Comparison of ENCODE assay signal across 7 cellular contexts in genomic region chr1:153611024-153611352, GRCh38. TPM values are rescaled to one million over a fixed set of nuclear protein-coding genes. Genes with fewer than 3 reads are reported as not detected.
DNase-seq lines count a peak whose midpoint lies in the region; ATAC-seq and TF ChIP-seq lines count a peak whose summit lies in the region.
"Had no signal": no experiment of that assay in that cellular context is flagged by ENCODE, and none has a peak within 500 bp of the region (broad histone marks: within the 10 kb centered on the region; RNA-seq: fewer than 3 reads in every experiment).

No MANE protein-coding gene starts in this region.

- no peaks in the 10 kb centered on the region for H3K9me2 ChIP-seq in HCT116 (ENCODE audit: insufficient read depth)

- no peak for TF ChIP-seq POLR2A in HCT116 (IDR thresholded peaks at IDR 0.05; ENCODE audit: borderline replicate concordance, extremely low read depth, insufficient read depth, insufficient read length)

- H3K27me3 ChIP-seq in HCT116 (ENCODE audit: insufficient read depth, low read length) (no peaks in the 10 kb centered on the region), rectal smooth muscle tissue (ENCODE audit: control insufficient read depth, insufficient read depth, low read length) (no peaks in the 10 kb centered on the region)

- peak overlapping the region; percentile 72 for H3K27ac ChIP-seq in HCT116 (ENCODE audit: low read depth, low read length)
- H3K27ac ChIP-seq in coronary artery = peak overlapping the region; percentile 80 to 97
- H3K27ac ChIP-seq in rectal smooth muscle tissue (ENCODE audit: low read depth, low read length) = no peak overlapping the region

- CTCF ChIA-PET in HCT116 (lab: Charles Lee) = interaction anchor here (1.1 to 1.3 kb wide), 4 partner anchors 17 to 100 kb away, joined by 4 to 8 read pairs (median 4); partner anchors contain the start of genes CHTOP and S100A13

- H3K36me3 ChIP-seq in HCT116 (ENCODE audit: control insufficient read depth in 1 of 2, insufficient read depth in 2 of 2, low read length in 2 of 2) = peaks cover 3 to 17% of the 10 kb centered on the region in 2 experiments; a peak in 3 of 4 replicates
- peaks cover 4% of the 10 kb centered on the region for H3K36me3 ChIP-seq in rectal smooth muscle tissue (ENCODE audit: control insufficient read depth, insufficient read depth, low read length)

- intact Hi-C loops in HCT116 (cut with micrococcal nuclease) = loop anchor here (5.0 kb wide), 1 partner anchor 79 kb away; no protein-coding TSS in a partner anchor

- H2AFZ ChIP-seq in HCT116 (ENCODE audit: low read depth, low read length, poor library complexity, severe bottlenecking) = no peak overlapping the region

- no peak for DNase-seq in HCT116 (ENCODE audit: low read depth, low spot score)
- DNase-seq in coronary artery (ENCODE audit: low spot score) = no peak
- no peak for DNase-seq in activated effector memory CD4-positive, alpha-beta T cell treated with Interleukin-2 at 50 U/mL for 16 hours

- peaks cover 78% of the 10 kb centered on the region for H3K79me2 ChIP-seq in HCT116 (ENCODE audit: insufficient read depth, low read length)

- no peaks in the 10 kb centered on the region for H3K9me3 ChIP-seq in HCT116 (ENCODE audit: control insufficient read depth in 1 of 2, insufficient read depth in 1 of 2, low read depth in 1 of 2, low read length in 2 of 2)

- peak overlapping the region; percentile 93 for H3K9ac ChIP-seq in HCT116 (ENCODE audit: low read length)
- H3K9ac ChIP-seq in rectal smooth muscle tissue (ENCODE audit: low read length) = no peak overlapping the region

- H3K4me3 ChIP-seq in HCT116 (replicated peaks in 1 of 2; ENCODE audit: low read depth in 1 of 2, low read length in 2 of 2) = peak overlapping the region; percentile 88 to 92
- peak overlapping the region; percentile 86 for H3K4me3 ChIP-seq in coronary artery
- H3K4me3 ChIP-seq in rectal smooth muscle tissue (ENCODE audit: low read length) = peak overlapping the region; percentile 87

- RAD21 ChIA-PET in HCT116 (lab: Charles Lee; ENCODE audit: low non-redundant PET in 1 of 2, low total read pairs in 2 of 2, uncharacterized antibody in 2 of 2, unreplicated experiment in 2 of 2) = interaction anchor here in 1 of 2 experiments (0.7 kb wide), 1 partner anchor 95 kb away, joined by 3 read pairs; no protein-coding TSS in a partner anchor

- no peak for TF ChIP-seq CTCF in HCT116 (IDR thresholded peaks at IDR 0.05 in 2 of 3, conservative IDR thresholded peaks at IDR 0.05 in 1 of 3; ENCODE audit: borderline replicate concordance in 1 of 3, insufficient read depth in 1 of 3, low read depth in 2 of 3, low read length in 2 of 3)
- no peak for TF ChIP-seq CTCF in coronary artery (IDR thresholded peaks at IDR 0.05)

- H4K20me1 ChIP-seq in HCT116 (ENCODE audit: insufficient read depth) = no peaks in the 10 kb centered on the region

- TF ChIP-seq RAD21 in HCT116 (IDR thresholded peaks at IDR 0.05; ENCODE audit: low read depth) = no peak

- H3K4me2 ChIP-seq in HCT116 (ENCODE audit: low read length) = peak overlapping the region; percentile 88

- ATAC-seq in HCT116 (no peak), GM21381 (IDR thresholded peaks at IDR 0.05; ENCODE audit: unreplicated experiment) (no peak), GM21528 (IDR thresholded peaks at IDR 0.05; ENCODE audit: low FRiP score, unreplicated experiment) (no peak)

- POLR2A ChIA-PET in HCT116 (lab: Charles Lee) = interaction anchor here (1.2 to 9.1 kb wide), 4 partner anchors 16 to 77 kb away, joined by 4 to 61 read pairs (median 15); partner anchors contain the start of genes CHTOP, S100A13 and S100A6

- H3K4me1 ChIP-seq in HCT116 (ENCODE audit: control insufficient read depth in 1 of 2, insufficient read depth in 2 of 2, low read length in 2 of 2) = peaks cover 58 to 85% of the 10 kb centered on the region in 2 experiments
- H3K4me1 ChIP-seq in rectal smooth muscle tissue (ENCODE audit: control insufficient read depth, insufficient read depth, low read length) = peaks cover 18% of the 10 kb centered on the region

- no TSS peak for BruUV-seq in HCT116 (replicated peaks; lab: Mats Ljungman, UMichigan)

TF ChIP-seq in HCT116, 20 proteins besides CTCF, POLR2A, EP300 and RAD21:
- TF ChIP-seq EZH2phosphoT487 (IDR thresholded peaks at IDR 0.05; ENCODE audit: borderline replicate concordance) (no peak), ATF3 (IDR thresholded peaks at IDR 0.05) (no peak), EGR1 (IDR thresholded peaks at IDR 0.05; ENCODE audit: low read depth) (no peak), TCF7L2 (IDR thresholded peaks at IDR 0.05; ENCODE audit: borderline replicate concordance, extremely low read depth, insufficient read depth, insufficient read length) (no peak), ZFX (IDR thresholded peaks at IDR 0.05) (no peak), ELF1 (IDR thresholded peaks at IDR 0.05; ENCODE audit: borderline replicate concordance, low read depth) (no peak), SRF (IDR thresholded peaks at IDR 0.05; ENCODE audit: low read depth) (no peak), JUND (IDR thresholded peaks at IDR 0.05) (no peak), CBX3 (IDR thresholded peaks at IDR 0.05; ENCODE audit: low read depth) (no peak), EZH2 (IDR thresholded peaks at IDR 0.05) (no peak), SP1 (IDR thresholded peaks at IDR 0.05; ENCODE audit: low read depth) (no peak), SIN3A (IDR thresholded peaks at IDR 0.05; ENCODE audit: low read depth) (no peak), REST (IDR thresholded peaks at IDR 0.05; ENCODE audit: low read depth) (no peak), POLR2AphosphoS5 (IDR thresholded peaks at IDR 0.05; ENCODE audit: low read depth, low read length) (no peak), YY1 (IDR thresholded peaks at IDR 0.05; ENCODE audit: extremely low read depth, insufficient replicate concordance, low read depth, low read length) (no peak), MAX (IDR thresholded peaks at IDR 0.05) (no peak), FOSL1 (IDR thresholded peaks at IDR 0.05; ENCODE audit: low read depth) (no peak), ZBTB33 (IDR thresholded peaks at IDR 0.05; ENCODE audit: extremely low read depth, insufficient replicate concordance, low read length) (no peak), CEBPB (IDR thresholded peaks at IDR 0.05; ENCODE audit: low read depth) (no peak)

RNA-seq across cellular contexts. Expression of gene S100A16, which starts 1.9 kb away (rescaled TPM):
- 196 TPM for total RNA-seq in HCT116 (2021; ENCODE audit: unreplicated experiment)
- 357 and 371 TPM in 2 replicates for polyA plus RNA-seq in HCT116 (2012)

RNA-seq across cellular contexts. Expression of gene S100A14, which starts 5.1 kb away (rescaled TPM):
- 252 TPM for total RNA-seq in HCT116 (2021; ENCODE audit: unreplicated experiment)
- polyA plus RNA-seq in HCT116 (2012) = 369 and 385 TPM in 2 replicates
- total RNA-seq: posterior vena cava had no signal

RNA-seq across cellular contexts. Expression of gene S100A13, which starts 16.3 kb away (rescaled TPM):
- 143 TPM for total RNA-seq in HCT116 (2021; ENCODE audit: unreplicated experiment)
- polyA plus RNA-seq in HCT116 (2012) = 203 and 216 TPM in 2 replicates

RNA-seq across cellular contexts. Expression of gene S100A1, which starts 17.2 kb away (rescaled TPM):
- 0.30 TPM for total RNA-seq in HCT116 (2021; ENCODE audit: unreplicated experiment)
- polyA plus RNA-seq in HCT116 (2012) = 1.8 and 2.1 TPM in 2 replicates

RNA-seq across cellular contexts. Expression of gene CHTOP, which starts 22.9 kb away (rescaled TPM):
- 110 TPM for total RNA-seq in HCT116 (2021; ENCODE audit: unreplicated experiment)
- 86.3 and 88.6 TPM in 2 replicates for polyA plus RNA-seq in HCT116 (2012)
